In genomic region chr12:67042697-67043131, GRCh38 we compare ENCODE assay signal across 1 cellular context.
TF ChIP-seq lines count a peak whose summit lies in the region.

No MANE protein-coding gene starts in this region.

TF ChIP-seq in SK-N-SH treated with all-trans-retinoic acid at 6 μM for 48 hours, 23 proteins besides CTCF, POLR2A, EP300 and RAD21 (continued from another document):
- TF ChIP-seq TSHZ2 (CRISPR knock-in tag; IDR thresholded peaks at IDR 0.05): no peak
- TF ChIP-seq OSR1 (CRISPR knock-in tag; IDR thresholded peaks at IDR 0.05): no peak
- TF ChIP-seq PATZ1 (CRISPR knock-in tag; IDR thresholded peaks at IDR 0.05; ENCODE audit: borderline replicate concordance): no peak
- TF ChIP-seq CSDC2 (CRISPR knock-in tag; IDR thresholded peaks at IDR 0.05): no peak
- no peak for TF ChIP-seq ARNTL (CRISPR knock-in tag; IDR thresholded peaks at IDR 0.05; ENCODE audit: borderline replicate concordance, low read depth)
